27 cellular contexts compared by ENCODE assay signal in the genomic region with DNA sequence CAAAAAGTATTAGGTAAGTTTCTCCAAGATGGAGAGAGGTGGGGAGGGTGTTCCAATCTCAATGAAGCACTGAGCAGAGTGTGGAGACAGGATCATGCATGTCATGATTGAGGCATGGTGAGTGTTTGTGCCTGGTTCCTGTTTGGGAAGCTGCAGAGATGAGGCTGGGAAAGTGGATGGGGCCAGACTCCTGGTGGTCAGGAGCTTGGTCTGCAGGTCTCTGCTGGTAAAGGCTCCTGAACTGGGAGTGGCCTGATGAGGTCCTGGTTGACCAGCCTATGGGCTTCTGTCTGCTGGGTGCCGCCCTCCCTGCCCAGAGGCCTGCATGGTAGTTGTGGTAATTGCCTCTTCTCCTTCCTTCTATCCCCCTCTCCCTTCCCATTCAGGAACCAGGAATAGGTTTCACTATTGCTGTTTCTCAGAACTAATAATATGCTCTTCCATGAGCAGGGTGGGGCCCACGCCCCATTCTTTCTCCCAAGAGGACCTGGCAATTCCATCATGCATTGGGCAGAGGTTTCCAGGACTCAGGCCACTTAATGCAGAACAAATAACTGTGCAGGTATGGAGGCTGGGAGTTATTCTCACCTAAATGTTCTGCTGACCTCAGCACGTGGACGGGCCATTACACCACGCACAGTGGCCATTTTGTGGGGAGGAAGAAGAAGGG. TPM values are rescaled to one million over a fixed set of nuclear protein-coding genes. Genes with fewer than 3 reads are reported as not detected.
DNase-seq lines count a peak whose midpoint lies in the region; ATAC-seq, FAIRE-seq and TF ChIP-seq lines count a peak whose summit lies in the region.
"Had no signal": no experiment of that assay in that cellular context is flagged by ENCODE, and none has a peak within 500 bp of the region (broad histone marks: within the 10 kb centered on the region; RNA-seq: fewer than 3 reads in every experiment).

No MANE protein-coding gene starts in this region.

- DNase-seq in ELR (ENCODE audit: low read depth) = peak; percentile 22
- peak; percentile 11 for DNase-seq in LoVo (ENCODE audit: low spot score)
- peak in 1 of 2 donors; percentile 40 for DNase-seq in foreskin keratinocyte
- DNase-seq in small intestine = peak; percentile 8
- no peak for DNase-seq in HAP-1 (ENCODE audit: low spot score in 2 of 2)
- no peak for DNase-seq in cerebellum (ENCODE audit: low spot score)
- DNase-seq: activated B cell treated with CpG ODN at 0.5 μM for 24 hours; activated CD4-positive, alpha-beta memory T cell treated with anti-CD3 and anti-CD28 coated beads, Interleukin-2, amount 10 ng/mL, durations not matched to agents 7 days and 5 days; activated naive CD4-positive, alpha-beta T cell treated with Interleukin-2 at 50 U/mL for 16 hours; activated T-cell treated with anti-CD3 and anti-CD28 coated beads, Interleukin-2, amount 50 U/mL, for 1 hour; AML-193; gastrocnemius medialis; Kasumi-1; NCI-H1092; NCI-H2029 treated with DMSO at 0.1 percent for 48 hours; psoas muscle; stimulated activated CD4-positive, alpha-beta T cell treated with anti-CD3 and anti-CD28 coated beads, Interleukin-4, amount 100 ng/mL, for 1 hour; tibial artery had no signal

- ATAC-seq in foreskin keratinocyte = peak; percentile 4
- ATAC-seq in GM18517 (IDR thresholded peaks at IDR 0.05; ENCODE audit: unreplicated experiment) = no peak
- ATAC-seq: gastrocnemius medialis, psoas muscle had no signal

- H3K9me3 ChIP-seq in small intestine (ENCODE audit: control insufficient read depth, low read depth) (no peaks in the 10 kb centered on the region), HAP-1 (no peaks in the 10 kb centered on the region)
- H3K9me3 ChIP-seq: gastrocnemius medialis, psoas muscle, tibial artery had no signal

- peak; percentile 29 for TF ChIP-seq CTCF in foreskin keratinocyte (conservative IDR thresholded peaks at IDR 0.05)

- H3K27ac ChIP-seq in foreskin keratinocyte (no peak overlapping the region), small intestine (ENCODE audit: low read depth in 1 of 2, low read length in 1 of 2) (no peak overlapping the region)
- H3K27ac ChIP-seq: gastrocnemius medialis, psoas muscle, SK-N-MC, skin epidermis, tibial artery had no signal

- H3K36me3 ChIP-seq in small intestine (ENCODE audit: control insufficient read depth in 2 of 2, insufficient read depth in 2 of 2, low read length in 2 of 2) (no peaks in the 10 kb centered on the region), HAP-1 (replicated peaks) (no peaks in the 10 kb centered on the region)
- H3K36me3 ChIP-seq: gastrocnemius medialis, tibial artery had no signal

- peaks cover 31% of the 10 kb centered on the region for H3K4me1 ChIP-seq in foreskin keratinocyte
- H3K4me1 ChIP-seq in small intestine (ENCODE audit: control insufficient read depth in 2 of 2, insufficient read depth in 1 of 2, low read depth in 1 of 2, low read length in 1 of 2) = no peaks in the 10 kb centered on the region
- H3K4me1 ChIP-seq in HAP-1 = no peaks in the 10 kb centered on the region
- H3K4me1 ChIP-seq: gastrocnemius medialis, psoas muscle, tibial artery had no signal

- WGBS in small intestine, 3 donors = 86 to 92% (median 87%) methylated on average over 5 of the region's 5 CpGs

- in situ Hi-C loops in HAP-1 (cut with MboI; ENCODE audit: low sequenced_read_pairs) = no loop called here

- no peak for FAIRE-seq in small intestine (lab: Jason Lieb, UNC)
- FAIRE-seq: GM18507, HTR-8/SVneo, RCC 7860 had no signal

- H3K4me3 ChIP-seq in small intestine (ENCODE audit: low read depth in 1 of 2, low read length in 2 of 2) (no peak overlapping the region), HAP-1 (no peak overlapping the region)
- H3K4me3 ChIP-seq: gastrocnemius medialis, psoas muscle, SK-N-MC, skin epidermis, tibial artery had no signal

- no peaks in the 10 kb centered on the region for H3K27me3 ChIP-seq in foreskin keratinocyte
- no peaks in the 10 kb centered on the region for H3K27me3 ChIP-seq in small intestine (ENCODE audit: control insufficient read depth in 2 of 2, insufficient read depth in 2 of 2, low read length in 2 of 2)
- no peaks in the 10 kb centered on the region for H3K27me3 ChIP-seq in HAP-1 (ENCODE audit: low read depth)
- H3K27me3 ChIP-seq: gastrocnemius medialis had no signal

RNA-seq across cellular contexts. Expression of gene PROK1, which starts 24.5 kb away (rescaled TPM):
- total RNA-seq in foreskin keratinocyte = not detected in 2 replicates
- not detected in 2 replicates for polyA plus RNA-seq in foreskin keratinocyte
- polyA plus RNA-seq in small intestine = under 1 TPM in 1 of 3 donors, not detected in 2; 0.07 TPM
- not detected for total RNA-seq in cerebellum
- total RNA-seq: activated B cell treated with CpG ODN at 0.5 μM for 24 hours; activated CD4-positive, alpha-beta memory T cell treated with anti-CD3 and anti-CD28 coated beads, Interleukin-2, amount 10 ng/mL, durations not matched to agents 7 days and 5 days; NCI-H460 had no signal

RNA-seq across cellular contexts. Expression of gene KCNA10, which starts 43.5 kb away (rescaled TPM):
- total RNA-seq in foreskin keratinocyte (not detected in 2 replicates), cerebellum (not detected)
- polyA plus RNA-seq in foreskin keratinocyte (not detected in 2 replicates), small intestine (not detected)
- total RNA-seq: activated B cell treated with CpG ODN at 0.5 μM for 24 hours; activated CD4-positive, alpha-beta memory T cell treated with anti-CD3 and anti-CD28 coated beads, Interleukin-2, amount 10 ng/mL, durations not matched to agents 7 days and 5 days; gastrocnemius medialis; NCI-H460; psoas muscle had no signal
- polyA plus RNA-seq: esophagus, neural cell, psoas muscle had no signal

Comparison
In these comparisons a context has a peak if more than half of its experiments do, and no peak if none do; other contexts are left out.
1. DNase-seq: peak in ELR (single experiment), LoVo (single experiment) and small intestine (single experiment); none in HAP-1 (0 of 2) and cerebellum (single experiment).